8 cellular contexts compared by ENCODE assay signal in genomic region chr3:188594137-188594536, GRCh38.
DNase-seq lines count a peak whose midpoint lies in the region; ATAC-seq and TF ChIP-seq lines count a peak whose summit lies in the region.

No MANE protein-coding gene starts in this region.

- CTCF ChIA-PET in MCF 10A (lab: Yijun Ruan, JAX) = interaction anchor here (0.5 to 2.1 kb wide), 5 partner anchors 18 to 855 kb away, joined by 3 to 8 read pairs (median 5); no protein-coding TSS in a partner anchor

- TF ChIP-seq CTCF in MCF 10A (IDR thresholded peaks at IDR 0.05; ENCODE audit: unreplicated experiment) (no peak), kidney epithelial cell (IDR thresholded peaks at IDR 0.05; ENCODE audit: insufficient read depth, low read length, poor library complexity, severe bottlenecking) (no peak), thoracic aorta (IDR thresholded peaks at IDR 0.05) (no peak), Peyer's patch (IDR thresholded peaks at IDR 0.05) (no peak)

- intact Hi-C loops in MCF 10A (cut with micrococcal nuclease) = loop anchor here (10.0 kb wide), 1 partner anchor 361 kb away; no protein-coding TSS in a partner anchor

- BruUV-seq in MCF 10A (replicated peaks; lab: Mats Ljungman, UMichigan) = no TSS peak

- peaks cover 46% of the 10 kb centered on the region for H3K4me1 Mint-ChIP-seq in MCF 10A (ENCODE audit: insufficient read depth, unreplicated experiment)

- TF ChIP-seq POLR2A in Peyer's patch (IDR thresholded peaks at IDR 0.05) = no peak

- DNase-seq in HPDE6-E6E7 (ENCODE audit: extremely low spot score) = peak; percentile 16
- peak; percentile 77 for DNase-seq in MCF 10A (ENCODE audit: unreplicated experiment)
- peak; percentile 58 for DNase-seq in kidney epithelial cell (ENCODE audit: low read depth)
- DNase-seq in thoracic aorta (ENCODE audit: low spot score) = no peak
- DNase-seq in cortex of kidney (lab: John Stamatoyannopoulos, UW) = no peak
- DNase-seq in Peyer's patch = no peak
- DNase-seq in NCI-H1417 treated with DMSO at 0.1 percent for 48 hours (lab: John Stamatoyannopoulos, UW) = no peak

- peaks cover 62 to 96% of the 10 kb centered on the region in 2 donors for H3K4me1 ChIP-seq in thoracic aorta (ENCODE audit: control insufficient read depth in 1 of 2, low read depth in 2 of 2)
- no peaks in the 10 kb centered on the region for H3K4me1 ChIP-seq in Peyer's patch

- peak; percentile 82 for ATAC-seq in thoracic aorta (ENCODE audit: insufficient number of reproducible peaks, low FRiP score, low read depth)
- ATAC-seq in GM18907 (IDR thresholded peaks at IDR 0.05; ENCODE audit: unreplicated experiment) = no peak

- H3K4me3 Mint-ChIP-seq in MCF 10A (ENCODE audit: unreplicated experiment) = no peak overlapping the region

- H3K4me3 ChIP-seq in kidney epithelial cell (ENCODE audit: low read depth, low read length) (no peak overlapping the region), thoracic aorta (no peak overlapping the region), Peyer's patch (no peak overlapping the region)

- peak overlapping the region; percentile 86 for H3K27ac Mint-ChIP-seq in MCF 10A (ENCODE audit: low read depth, unreplicated experiment)

- POLR2A ChIA-PET in MCF 10A (lab: Yijun Ruan, JAX) = interaction anchor here (0.6 to 4.2 kb wide), 7 partner anchors 9 to 856 kb away, joined by 3 to 23 read pairs (median 3); partner anchors contain the start of gene BCL6

- H3K36me3 Mint-ChIP-seq in MCF 10A (ENCODE audit: insufficient read depth, unreplicated experiment) = no peaks in the 10 kb centered on the region

- H3K27me3 ChIP-seq in kidney epithelial cell (ENCODE audit: control insufficient read depth, insufficient read depth, low read length) = no peaks in the 10 kb centered on the region
- H3K27me3 ChIP-seq in thoracic aorta (replicated peaks; ENCODE audit: insufficient read depth) = no peaks in the 10 kb centered on the region
- H3K27me3 ChIP-seq in Peyer's patch = no peaks in the 10 kb centered on the region

- H3K27ac ChIP-seq in thoracic aorta = peak overlapping the region; percentile 64 to 72
- H3K27ac ChIP-seq in Peyer's patch = peak overlapping the region in 1 of 4 donors; percentile 17

- no peaks in the 10 kb centered on the region for H3K36me3 ChIP-seq in kidney epithelial cell (ENCODE audit: control insufficient read depth, insufficient read depth, low read length)
- no peaks in the 10 kb centered on the region for H3K36me3 ChIP-seq in thoracic aorta
- no peaks in the 10 kb centered on the region for H3K36me3 ChIP-seq in Peyer's patch

- H3K9me3 ChIP-seq in thoracic aorta (no peaks in the 10 kb centered on the region), Peyer's patch (no peaks in the 10 kb centered on the region)

- H3K9me3 Mint-ChIP-seq in MCF 10A (ENCODE audit: unreplicated experiment) = no peaks in the 10 kb centered on the region

- H3K27me3 Mint-ChIP-seq in MCF 10A (ENCODE audit: insufficient read depth, unreplicated experiment) = no peaks in the 10 kb centered on the region

Comparison
In these comparisons a context has a peak if more than half of its experiments do, and no peak if none do; other contexts are left out.
1. DNase-seq: peak in HPDE6-E6E7 (single experiment), MCF 10A (single experiment) and kidney epithelial cell (single experiment); none in thoracic aorta (single experiment), cortex of kidney (single experiment), Peyer's patch (0 of 3) and NCI-H1417 treated with DMSO at 0.1 percent for 48 hours (single experiment).